ENCODE assay signal across 1 cellular context in genomic region chr6:74734901-74735300, GRCh38.
TF ChIP-seq lines count a peak whose summit lies in the region.

No MANE protein-coding gene starts in this region.

TF ChIP-seq in IMR-90, 13 proteins besides CTCF, POLR2A, EP300 and RAD21:
- TF ChIP-seq NFE2L2 (IDR thresholded peaks at IDR 0.05; ENCODE audit: low read depth, low read length), result no peak
- no peak for TF ChIP-seq FOS (IDR thresholded peaks at IDR 0.05; ENCODE audit: low read depth, low read length)
- TF ChIP-seq SMC3 (IDR thresholded peaks at IDR 0.05; ENCODE audit: low read depth, low read length), result no peak
- TF ChIP-seq MAFK (IDR thresholded peaks at IDR 0.05; ENCODE audit: low read depth, low read length), result no peak
- no peak for TF ChIP-seq RFX5 (IDR thresholded peaks at IDR 0.05; ENCODE audit: low read depth, low read length)
- no peak for TF ChIP-seq MXI1 (IDR thresholded peaks at IDR 0.05; ENCODE audit: borderline replicate concordance, low read depth, low read length)
- TF ChIP-seq CEBPB (IDR thresholded peaks at IDR 0.05; ENCODE audit: low read depth, low read length), result no peak
- no peak for TF ChIP-seq RCOR1 (IDR thresholded peaks at IDR 0.05; ENCODE audit: insufficient replicate concordance, low read length)
- TF ChIP-seq CHD1 (IDR thresholded peaks at IDR 0.05; ENCODE audit: low read depth, low read length), result no peak
- no peak for TF ChIP-seq BHLHE40 (IDR thresholded peaks at IDR 0.05; ENCODE audit: low read depth, low read length)
- no peak for TF ChIP-seq MAZ (IDR thresholded peaks at IDR 0.05; ENCODE audit: borderline replicate concordance, low read depth, low read length)
- TF ChIP-seq USF2 (IDR thresholded peaks at IDR 0.05; ENCODE audit: low read depth, low read length), result no peak
- TF ChIP-seq ELK1 (IDR thresholded peaks at IDR 0.05; ENCODE audit: borderline replicate concordance, low read depth, low read length), result no peak
